In genomic region chr9:97802276-97802675, GRCh38 we compare ENCODE assay signal across 11 cellular contexts. TPM values are rescaled to one million over a fixed set of nuclear protein-coding genes. Genes with fewer than 3 reads are reported as not detected.
DNase-seq lines count a peak whose midpoint lies in the region; ATAC-seq and TF ChIP-seq lines count a peak whose summit lies in the region.
"Had no signal": no experiment of that assay in that cellular context is flagged by ENCODE, and none has a peak within 500 bp of the region (broad histone marks: within the 10 kb centered on the region; RNA-seq: fewer than 3 reads in every experiment).

No MANE protein-coding gene starts in this region.

- CTCF ChIA-PET in CD4-positive, alpha-beta T cell (lab: Charles Lee) = no interaction called here

- intact Hi-C loops in CD4-positive, alpha-beta T cell (cut with DNase I, micrococcal nuclease) = loop anchor here (5.0 to 10.0 kb wide), 7 partner anchors 90 to 1003 kb away; partner anchors contain the start of genes GALNT12 (in 1 of the 2) and XPA (in 1 of the 2)
- intact Hi-C loops in left colon (cut with DNase I, micrococcal nuclease) = no loop called here

- H3K27ac ChIP-seq in CD4-positive, alpha-beta T cell (ENCODE audit: low read depth, low read length) = no peak overlapping the region
- peak overlapping the region; percentile 84 for H3K27ac ChIP-seq in mesenchymal stem cell (ENCODE audit: low read length, poor library complexity, severe bottlenecking)

- peaks cover 16% of the 10 kb centered on the region for H3K4me1 ChIP-seq in mesenchymal stem cell (ENCODE audit: control insufficient read depth, insufficient read depth, low read depth, low read length)

- H3K9me3 ChIP-seq in CD4-positive, alpha-beta T cell (ENCODE audit: control insufficient read depth, low read length) = no peaks in the 10 kb centered on the region
- H3K9me3 ChIP-seq in mesenchymal stem cell (ENCODE audit: control insufficient read depth, low read length) = no peaks in the 10 kb centered on the region

- no peak overlapping the region for H3K4me3 ChIP-seq in mesenchymal stem cell (ENCODE audit: insufficient read depth in 1 of 2, low read depth in 1 of 2, low read length in 2 of 2)

- H2AFZ ChIP-seq in mesenchymal stem cell (ENCODE audit: low read depth, low read length) = no peak overlapping the region

- H3K4ac ChIP-seq in mesenchymal stem cell (ENCODE audit: low read depth in 1 of 2, low read length in 2 of 2) = no peak overlapping the region

- no peaks in the 10 kb centered on the region for H3K9me3 Mint-ChIP-seq in CD4-positive, alpha-beta T cell
- H3K9me3 Mint-ChIP-seq in activated naive CD8-positive, alpha-beta T cell treated with anti-CD3 and anti-CD28 coated beads, Interleukin-2, amount 50 U/mL, for 24 hours = no peaks in the 10 kb centered on the region

- H3K4me3 Mint-ChIP-seq in CD4-positive, alpha-beta T cell = peak overlapping the region; percentile 75
- H3K4me3 Mint-ChIP-seq in activated naive CD8-positive, alpha-beta T cell treated with anti-CD3 and anti-CD28 coated beads, Interleukin-2, amount 50 U/mL, for 24 hours = peak overlapping the region; percentile 73

- H3K27me3 ChIP-seq in CD4-positive, alpha-beta T cell (ENCODE audit: control insufficient read depth, insufficient read depth, low read length) = peaks cover 9% of the 10 kb centered on the region
- H3K27me3 ChIP-seq in mesenchymal stem cell (ENCODE audit: control insufficient read depth in 1 of 2, insufficient read depth in 1 of 2, low read length in 2 of 2) = peaks cover 0 to 43% of the 10 kb centered on the region in 2 experiments

- peaks cover 5% of the 10 kb centered on the region for H3K4me1 Mint-ChIP-seq in CD4-positive, alpha-beta T cell (ENCODE audit: low read depth)
- H3K4me1 Mint-ChIP-seq in activated naive CD8-positive, alpha-beta T cell treated with anti-CD3 and anti-CD28 coated beads, Interleukin-2, amount 50 U/mL, for 24 hours = peaks cover 7% of the 10 kb centered on the region

- no peak overlapping the region for H4K8ac ChIP-seq in mesenchymal stem cell (ENCODE audit: low read length)

- no peak overlapping the region for H2BK15ac ChIP-seq in mesenchymal stem cell (ENCODE audit: low read depth, poor library complexity, severe bottlenecking)

- H2BK120ac ChIP-seq in mesenchymal stem cell (ENCODE audit: low read depth, low read length) = no peak overlapping the region

- H3K14ac ChIP-seq in mesenchymal stem cell (ENCODE audit: low read length in 2 of 2) = no peak overlapping the region

- H3K9ac ChIP-seq in mesenchymal stem cell (ENCODE audit: low read length) = no peak overlapping the region

- H3K27me3 Mint-ChIP-seq in CD4-positive, alpha-beta T cell = peaks cover 24% of the 10 kb centered on the region
- H3K27me3 Mint-ChIP-seq in activated naive CD8-positive, alpha-beta T cell treated with anti-CD3 and anti-CD28 coated beads, Interleukin-2, amount 50 U/mL, for 24 hours = peaks cover 23% of the 10 kb centered on the region

- 42% methylated on average over 6 of the region's 6 CpGs for WGBS in mesenchymal stem cell

- H2AK5ac ChIP-seq in mesenchymal stem cell (ENCODE audit: low read length, severe bottlenecking) = peak overlapping the region; percentile 59

- no peaks in the 10 kb centered on the region for H3K36me3 Mint-ChIP-seq in CD4-positive, alpha-beta T cell (ENCODE audit: low read depth)
- H3K36me3 Mint-ChIP-seq in activated naive CD8-positive, alpha-beta T cell treated with anti-CD3 and anti-CD28 coated beads, Interleukin-2, amount 50 U/mL, for 24 hours (ENCODE audit: low read depth) = no peaks in the 10 kb centered on the region

- H3K36me3 ChIP-seq in mesenchymal stem cell (ENCODE audit: control insufficient read depth in 1 of 2, insufficient read depth in 2 of 2, low read depth in 1 of 2, low read length in 2 of 2) = no peaks in the 10 kb centered on the region

- peak overlapping the region; percentile 72 for H3K27ac Mint-ChIP-seq in CD4-positive, alpha-beta T cell
- H3K27ac Mint-ChIP-seq in activated naive CD8-positive, alpha-beta T cell treated with anti-CD3 and anti-CD28 coated beads, Interleukin-2, amount 50 U/mL, for 24 hours = no peak overlapping the region

- H4K91ac ChIP-seq in mesenchymal stem cell (ENCODE audit: low read length) = no peak overlapping the region

- no peaks in the 10 kb centered on the region for H3K79me1 ChIP-seq in mesenchymal stem cell (replicated peaks; ENCODE audit: low read length, poor library complexity, severe bottlenecking)

- no peak for TF ChIP-seq CTCF in CD4-positive, alpha-beta T cell (IDR thresholded peaks at IDR 0.05)

- no peak overlapping the region for H2BK12ac ChIP-seq in mesenchymal stem cell (ENCODE audit: low read length in 2 of 2)

- H3K4me2 ChIP-seq in mesenchymal stem cell (ENCODE audit: low read length, poor library complexity, severe bottlenecking) = no peak overlapping the region

- ATAC-seq in CD4-positive, alpha-beta T cell (ENCODE audit: poor library complexity) = no peak
- no peak for ATAC-seq in activated naive CD8-positive, alpha-beta T cell treated with anti-CD3 and anti-CD28 coated beads, Interleukin-2, amount 50 U/mL, for 24 hours
- no peak for ATAC-seq in left colon
- ATAC-seq in GM21381 (IDR thresholded peaks at IDR 0.05; ENCODE audit: unreplicated experiment) = no peak

- DNase-seq in CD4-positive, alpha-beta T cell = no peak
- peak; percentile 54 for DNase-seq in HT-29 (ENCODE audit: low spot score)
- no peak for DNase-seq in activated naive CD8-positive, alpha-beta T cell treated with anti-CD3 and anti-CD28 coated beads, Interleukin-2, amount 50 U/mL, for 24 hours
- DNase-seq in mesenchymal stem cell = peak; percentile 8
- no peak for DNase-seq in amygdala (lab: John Stamatoyannopoulos, UW)
- no peak for DNase-seq in left colon
- no peak for DNase-seq in NCI-H774 (lab: John Stamatoyannopoulos, UW)
- DNase-seq: DND-41, NCI-H187 had no signal

- H3K18ac ChIP-seq in mesenchymal stem cell (ENCODE audit: low read depth in 1 of 2, low read length in 2 of 2) = no peak overlapping the region

- no peak overlapping the region for H3K23ac ChIP-seq in mesenchymal stem cell (ENCODE audit: low read length in 2 of 2)

- H2BK5ac ChIP-seq in mesenchymal stem cell (ENCODE audit: low read depth, low read length, poor library complexity, severe bottlenecking) = peak overlapping the region; percentile 81

- POLR2A ChIA-PET in CD4-positive, alpha-beta T cell (lab: Charles Lee) = no interaction called here

RNA-seq across cellular contexts. Expression of gene FOXE1, which starts 50.8 kb away (rescaled TPM):
- not detected for total RNA-seq in CD4-positive, alpha-beta T cell
- not detected in 2 replicates for total RNA-seq in HT-29 (2014; rRNA removed; shearing (Covaris generic))
- not detected for polyA plus RNA-seq in mesenchymal stem cell (2013, experiment 1 of 2)
- not detected for polyA plus RNA-seq in mesenchymal stem cell (2013, experiment 2 of 2)
- under 1 TPM in 1 of 2 donors, not detected in 1; 0.08 TPM for total RNA-seq in left colon
- total RNA-seq: myocyte had no signal

Comparison
In these comparisons a context has a peak if more than half of its experiments do, and no peak if none do; other contexts are left out.
1. DNase-seq: peak in HT-29 (single experiment) and mesenchymal stem cell (single experiment); none in CD4-positive, alpha-beta T cell (0 of 10), activated naive CD8-positive, alpha-beta T cell treated with anti-CD3 and anti-CD28 coated beads, Interleukin-2, amount 50 U/mL, for 24 hours (single experiment), amygdala (0 of 56), left colon (0 of 2) and NCI-H774 (single experiment).
2. intact Hi-C loops: an anchor here in CD4-positive, alpha-beta T cell (5.0 to 10.0 kb wide); none called in left colon.